7 cellular contexts compared by ENCODE assay signal in genomic region chr18:11851156-11852047, GRCh38.
DNase-seq lines count a peak whose midpoint lies in the region; ATAC-seq, FAIRE-seq and TF ChIP-seq lines count a peak whose summit lies in the region.

CHMP1B (plus strand) TSS chr18:11851413; CDS start chr18:11851512, 99 bp downstream.

- TF ChIP-seq CTCF in astrocyte of the spinal cord (IDR thresholded peaks at IDR 0.05; ENCODE audit: low read depth, low read length) (no peak), retinal pigment epithelial cell (conservative IDR thresholded peaks at IDR 0.05; ENCODE audit: low read depth, low read length) (no peak)

- peak; percentile 97 for FAIRE-seq in GM18507 (lab: Jason Lieb, UNC)

- DNase-seq in GM18507 (ENCODE audit: extremely low spot score, insufficient read length, low read depth) (peak; percentile 95), NCI-H2081 (lab: John Stamatoyannopoulos, UW) (peak; percentile 93 to 97), T1000 (lab: John Stamatoyannopoulos, UW) (peak; percentile 74), astrocyte of the spinal cord (ENCODE audit: low read depth, low spot score) (peak; percentile 99), hippocampal formation (lab: John Stamatoyannopoulos, UW) (peak; percentile 94 to 96), retinal pigment epithelial cell (ENCODE audit: low read depth) (peak; percentile 94)

- in situ Hi-C loops in astrocyte of the spinal cord (cut with HindIII; ENCODE audit: low sequenced_read_pairs) = no loop called here

- H3K4me3 ChIP-seq in astrocyte of the spinal cord (ENCODE audit: low read depth, low read length) = peak within 1 kb of the TSS; percentile 83
- H3K4me3 ChIP-seq in retinal pigment epithelial cell (ENCODE audit: low read length) = peak within 1 kb of the TSS; percentile 89

- peak; percentile 97 for ATAC-seq in HG02981 (IDR thresholded peaks at IDR 0.05; ENCODE audit: unreplicated experiment)

Comparison
In these comparisons a context has a peak if more than half of its experiments do, and no peak if none do; other contexts are left out.
1. Peak in every context shown above with its lines: DNase-seq, ATAC-seq and H3K4me3 ChIP-seq.